6 cellular contexts compared by ENCODE assay signal in genomic region chr14:20454359-20454644, GRCh38. TPM values are rescaled to one million over a fixed set of nuclear protein-coding genes. Genes with fewer than 3 reads are reported as not detected.
DNase-seq lines count a peak whose midpoint lies in the region; ATAC-seq and TF ChIP-seq lines count a peak whose summit lies in the region.

No MANE protein-coding gene starts in this region.

- H3K27ac ChIP-seq in CD4-positive, CD25-positive, alpha-beta regulatory T cell (ENCODE audit: insufficient read depth, low read length, poor library complexity, severe bottlenecking), result peak overlapping the region; percentile 97
- H3K27ac ChIP-seq in cingulate gyrus (ENCODE audit: low read depth, low read length) (peak overlapping the region; percentile 94), psoas muscle (peak overlapping the region; percentile 92)

- no peak for TF ChIP-seq CTCF in psoas muscle (IDR thresholded peaks at IDR 0.05)

- peaks cover 0 to 29% (median 14%) of the 10 kb centered on the region in 4 donors for H3K4me1 Mint-ChIP-seq in CD4-positive, CD25-positive, alpha-beta regulatory T cell

- ATAC-seq in CD4-positive, CD25-positive, alpha-beta regulatory T cell (ENCODE audit: low read depth in 2 of 2), result peak; percentile 48 to 56
- ATAC-seq in GM21825 (IDR thresholded peaks at IDR 0.05; ENCODE audit: unreplicated experiment) (peak; percentile 43), psoas muscle (peak; percentile 67 to 82 (median 76))

- H3K36me3 Mint-ChIP-seq in CD4-positive, CD25-positive, alpha-beta regulatory T cell, result peaks cover 35% of the 10 kb centered on the region

- no peaks in the 10 kb centered on the region for H3K9me3 Mint-ChIP-seq in CD4-positive, CD25-positive, alpha-beta regulatory T cell

- H3K4me1 ChIP-seq in CD4-positive, CD25-positive, alpha-beta regulatory T cell (ENCODE audit: control insufficient read depth, insufficient read depth, low read length, poor library complexity, severe bottlenecking), result peaks cover 34% of the 10 kb centered on the region
- peaks cover 32% of the 10 kb centered on the region for H3K4me1 ChIP-seq in psoas muscle

- intact Hi-C loops in psoas muscle (cut with DNase I), result loop anchor here (2.0 kb wide), 4 partner anchors 18 to 112 kb away; partner anchors contain the start of genes KLHL33 (in 1 of the 2), PARP2 (in 1 of the 2) and TEP1 (in 1 of the 2)

- peaks cover 63% of the 10 kb centered on the region for H3K36me3 ChIP-seq in CD4-positive, CD25-positive, alpha-beta regulatory T cell (ENCODE audit: control insufficient read depth, insufficient read depth, low read length)
- H3K36me3 ChIP-seq in psoas muscle (ENCODE audit: insufficient read depth in 1 of 2, low read depth in 1 of 2), result peaks cover 5 to 66% of the 10 kb centered on the region in 2 donors

- no peaks in the 10 kb centered on the region for H3K27me3 Mint-ChIP-seq in CD4-positive, CD25-positive, alpha-beta regulatory T cell

- H3K4me3 Mint-ChIP-seq in CD4-positive, CD25-positive, alpha-beta regulatory T cell, result no peak overlapping the region

- WGBS in psoas muscle, 3 donors, result 0% methylated on average over 17 of the region's 17 CpGs

- peak overlapping the region; percentile 97 for H3K4me3 ChIP-seq in CD4-positive, CD25-positive, alpha-beta regulatory T cell (ENCODE audit: low read depth, low read length)
- peak overlapping the region; percentile 68 for H3K4me3 ChIP-seq in psoas muscle

- DNase-seq in CD4-positive, CD25-positive, alpha-beta regulatory T cell, result peak; percentile 85 to 93 (median 87)
- DNase-seq in NCI-H2081 (lab: John Stamatoyannopoulos, UW) (peak; percentile 83 to 86), psoas muscle (no peak), D341Med (ENCODE audit: low spot score) (no peak)

- no peaks in the 10 kb centered on the region for H3K9me3 ChIP-seq in CD4-positive, CD25-positive, alpha-beta regulatory T cell (ENCODE audit: control insufficient read depth in 2 of 2, low read length in 2 of 2)
- H3K9me3 ChIP-seq in psoas muscle, result no peaks in the 10 kb centered on the region

- H3K27me3 ChIP-seq in CD4-positive, CD25-positive, alpha-beta regulatory T cell (ENCODE audit: control insufficient read depth, insufficient read depth, low read length), result no peaks in the 10 kb centered on the region
- no peaks in the 10 kb centered on the region for H3K27me3 ChIP-seq in psoas muscle (ENCODE audit: insufficient read depth in 3 of 3, low read length in 2 of 3)

- H3K27ac Mint-ChIP-seq in CD4-positive, CD25-positive, alpha-beta regulatory T cell, result no peak overlapping the region

RNA-seq across cellular contexts. Expression of gene OSGEP, which starts 0.3 kb away (rescaled TPM):
- 40.8 TPM for total RNA-seq in CD4-positive, CD25-positive, alpha-beta regulatory T cell
- 10 to 100 TPM; 27.3 to 34.2 (median 32.9) TPM for polyA plus RNA-seq in CD4-positive, CD25-positive, alpha-beta regulatory T cell
- total RNA-seq in psoas muscle, result 10 to 100 TPM; 17.2 to 24.4 (median 18.6) TPM
- 10 to 100 TPM; 16.6 to 24.3 (median 18.2) TPM for polyA plus RNA-seq in psoas muscle

RNA-seq across cellular contexts. Expression of gene APEX1, which starts 0.7 kb away (rescaled TPM):
- 72.6 TPM for total RNA-seq in CD4-positive, CD25-positive, alpha-beta regulatory T cell
- 100 to 1,000 TPM in 2 of 4 donors, 10 to 100 TPM in 2; 81.8 to 121 (median 101) TPM for polyA plus RNA-seq in CD4-positive, CD25-positive, alpha-beta regulatory T cell
- total RNA-seq in psoas muscle, result 10 to 100 TPM; 61.1 to 98.4 (median 85.8) TPM
- 100 to 1,000 TPM in 1 of 3 donors, 10 to 100 TPM in 2; 90.0 to 111 (median 99.3) TPM for polyA plus RNA-seq in psoas muscle

RNA-seq across cellular contexts. Expression of gene PIP4P1, which starts 6.9 kb away (rescaled TPM):
- total RNA-seq in CD4-positive, CD25-positive, alpha-beta regulatory T cell, result 65.6 TPM
- polyA plus RNA-seq in CD4-positive, CD25-positive, alpha-beta regulatory T cell, result 10 to 100 TPM; 24.7 to 38.3 (median 30.4) TPM
- 10 to 100 TPM; 15.6 to 29.7 (median 20.7) TPM for total RNA-seq in psoas muscle
- 10 to 100 TPM; 23.0 to 56.5 (median 36.8) TPM for polyA plus RNA-seq in psoas muscle

RNA-seq across cellular contexts. Expression of gene PNP, which starts 14.9 kb away (rescaled TPM):
- total RNA-seq in CD4-positive, CD25-positive, alpha-beta regulatory T cell, result 33.4 TPM
- polyA plus RNA-seq in CD4-positive, CD25-positive, alpha-beta regulatory T cell, result 10 to 100 TPM; 28.8 to 42.5 (median 40.3) TPM
- 10 to 100 TPM in 2 of 4 donors, 1 to 10 TPM in 2; 3.7 to 13.3 (median 7.3) TPM for total RNA-seq in psoas muscle
- polyA plus RNA-seq in psoas muscle, result 10 to 100 TPM in 1 of 3 donors, 1 to 10 TPM in 2; 4.1 to 42.5 (median 6.0) TPM

RNA-seq across cellular contexts. Expression of gene KLHL33, which starts 18.3 kb away (rescaled TPM):
- 0.72 TPM for total RNA-seq in CD4-positive, CD25-positive, alpha-beta regulatory T cell
- not detected for polyA plus RNA-seq in CD4-positive, CD25-positive, alpha-beta regulatory T cell
- total RNA-seq in psoas muscle, result 10 to 100 TPM in 2 of 4 donors, 1 to 10 TPM in 2; 2.3 to 19.5 (median 9.8) TPM
- polyA plus RNA-seq in psoas muscle, result 1 to 10 TPM in 2 of 3 donors, under 1 TPM in 1; 0.30 to 2.8 (median 1.3) TPM

Comparison
In these comparisons a context has a peak if more than half of its experiments do, and no peak if none do; other contexts are left out.
1. DNase-seq: peak in CD4-positive, CD25-positive, alpha-beta regulatory T cell (3 of 3) and NCI-H2081 (2 of 2); none in psoas muscle (0 of 2) and D341Med (single experiment).
2. Peak in every context shown above with its lines, with median percentiles within 50 percentile points of each other: ATAC-seq and H3K27ac ChIP-seq.